ENCODE assay signal across 8 cellular contexts in genomic region chr2:232315049-232315922, GRCh38.
DNase-seq lines count a peak whose midpoint lies in the region; ATAC-seq, FAIRE-seq and TF ChIP-seq lines count a peak whose summit lies in the region.

No MANE protein-coding gene starts in this region.

- H3K4me2 ChIP-seq in GM12878 (ENCODE audit: control insufficient read depth, insufficient read depth): peak overlapping the region; percentile 26; the same call in 1 of the 2 replicates
- no peak overlapping the region for H3K4me2 ChIP-seq in neuronal stem cell (ENCODE audit: insufficient read depth, low read length, poor library complexity, severe bottlenecking)

- peak; percentile 72 for ATAC-seq in GM18873 (IDR thresholded peaks at IDR 0.05; ENCODE audit: low FRiP score, unreplicated experiment)
- ATAC-seq in HG03135 (IDR thresholded peaks at IDR 0.05; ENCODE audit: unreplicated experiment): peak; percentile 86
- ATAC-seq in GM12878: peak; percentile 99
- peak; percentile 85 to 91 for ATAC-seq in lower lobe of right lung

- DNase-seq in T-helper 22 cell (ENCODE audit: low read depth): peak; percentile 62
- DNase-seq in GM12878 (ENCODE audit: low read depth, low spot score): peak; percentile 63
- peak; percentile 81 for DNase-seq in lower lobe of right lung
- DNase-seq in stimulated activated CD8-positive, alpha-beta memory T cell treated with anti-CD3 and anti-CD28 coated beads, Interleukin-2, amount 100 ng/mL, for 48 hours (ENCODE audit: low read depth in 2 of 2): peak; percentile 41 to 54
- no peak for DNase-seq in NCI-H2107 treated with DMSO at 0.1 percent for 48 hours (lab: John Stamatoyannopoulos, UW; ENCODE audit: unreplicated experiment)
- DNase-seq in neuronal stem cell (ENCODE audit: low spot score): no peak

- FAIRE-seq in GM12878 (lab: Jason Lieb, UNC): peak; percentile 93

- no peak overlapping the region for H4K91ac ChIP-seq in neuronal stem cell (ENCODE audit: low read depth, low read length, poor library complexity)

- CTCF ChIA-PET in GM12878 (lab: Yijun Ruan, JAX): interaction anchor here (0.6 to 2.4 kb wide), 10 partner anchors 9 to 638 kb away, joined by 3 to 7 read pairs (median 4); no protein-coding TSS in a partner anchor

- 0 out of 2 replicates have a peak overlapping the region, but pooled peaks have one; percentile 32 for H3K27ac ChIP-seq in GM12878 (ENCODE audit: control insufficient read depth, insufficient read depth)
- H3K27ac ChIP-seq in lower lobe of right lung: peak overlapping the region; percentile 81
- H3K27ac ChIP-seq in neuronal stem cell (replicated peaks; ENCODE audit: low read length): no peak overlapping the region

- H4K8ac ChIP-seq in neuronal stem cell (ENCODE audit: low read depth, low read length): no peak overlapping the region

- no peak overlapping the region for H2BK120ac ChIP-seq in neuronal stem cell (ENCODE audit: low read depth, low read length)

- SMC1A ChIA-PET in GM12878 (lab: Charles Lee; ENCODE audit: uncharacterized antibody, unreplicated experiment): interaction anchor here (0.7 to 1.2 kb wide), 2 partner anchors 23 to 392 kb away, joined by 3 to 6 read pairs; no protein-coding TSS in a partner anchor

- 22% methylated on average over 12 of the region's 12 CpGs for WGBS in GM12878 (ENCODE audit: insufficient coverage, insufficient replicate concordance, low lambda C conversion rate, missing lambda C conversion rate)
- no CpG with 5 or more reads among the region's 12 CpGs for WGBS in neuronal stem cell (ENCODE audit: extremely low coverage in 2 of 2, insufficient read length in 2 of 2, insufficient replicate concordance in 1 of 2), 2 donors

- TF ChIP-seq EP300 in GM12878 (IDR thresholded peaks at IDR 0.05; ENCODE audit: borderline replicate concordance in 1 of 2, control insufficient read depth in 1 of 2, low read depth in 2 of 2, low read length in 2 of 2): no peak

- no peak overlapping the region for H2BK5ac ChIP-seq in neuronal stem cell (ENCODE audit: low read length)

- BruUV-seq in GM12878 (replicated peaks; lab: Mats Ljungman, UMichigan): no TSS peak

- peaks cover 2% of the 10 kb centered on the region; the same call in 2 of the 3 replicates for H3K9me3 ChIP-seq in GM12878 (replicated peaks; ENCODE audit: control insufficient read depth, insufficient read depth, low read length)
- peaks cover 11% of the 10 kb centered on the region for H3K9me3 ChIP-seq in lower lobe of right lung
- peaks cover 0 to 15% of the 10 kb centered on the region in 2 donors for H3K9me3 ChIP-seq in neuronal stem cell (replicated peaks in 1 of 2; ENCODE audit: control insufficient read depth in 2 of 2, insufficient read depth in 1 of 2, low read depth in 1 of 2, low read length in 2 of 2)

- no peak overlapping the region for H2BK15ac ChIP-seq in neuronal stem cell (ENCODE audit: low read length)

- RAD21 ChIA-PET in GM12878 (lab: Charles Lee; ENCODE audit: unreplicated experiment): no interaction called here

- H3K27me3 ChIP-seq in GM12878 (replicated peaks in 1 of 2; ENCODE audit: control insufficient read depth in 2 of 2, insufficient read depth in 2 of 2, low read length in 1 of 2): no peaks in the 10 kb centered on the region
- H3K27me3 ChIP-seq in lower lobe of right lung (ENCODE audit: low read depth): no peaks in the 10 kb centered on the region
- no peaks in the 10 kb centered on the region for H3K27me3 ChIP-seq in neuronal stem cell (ENCODE audit: control insufficient read depth in 3 of 3, insufficient read depth in 3 of 3, low read depth in 1 of 3, low read length in 3 of 3)

- no peaks in the 10 kb centered on the region for H3K79me2 ChIP-seq in GM12878 (ENCODE audit: control insufficient read depth, insufficient read depth, low read length)

- peak in 2 of 3 experiments; percentile 28 to 54; a peak in 3 of 6 replicates for TF ChIP-seq CTCF in GM12878 (IDR thresholded peaks at IDR 0.05 in 2 of 3, conservative IDR thresholded peaks at IDR 0.05 in 1 of 3; ENCODE audit: control insufficient read depth in 2 of 3, extremely low read depth in 1 of 3, insufficient read depth in 1 of 3, low read depth in 3 of 3, low read length in 3 of 3)
- peak; percentile 21 for TF ChIP-seq CTCF in lower lobe of right lung (IDR thresholded peaks at IDR 0.05)

- no peak overlapping the region for H3K4ac ChIP-seq in neuronal stem cell (ENCODE audit: low read length)

- POLR2A ChIA-PET in GM12878 (lab: Charles Lee): no interaction called here

- in situ Hi-C loops in GM12878 (cut with MboI): no loop called here

- no peak overlapping the region for H3K14ac ChIP-seq in neuronal stem cell (ENCODE audit: low read length)

- H3K4me1 ChIP-seq in GM12878 (ENCODE audit: control insufficient read depth, insufficient read depth, low read length) (peaks cover 15% of the 10 kb centered on the region), lower lobe of right lung (peaks cover 27% of the 10 kb centered on the region), neuronal stem cell (ENCODE audit: control insufficient read depth in 2 of 2, insufficient read depth in 1 of 2, low read depth in 1 of 2, low read length in 2 of 2) (peaks cover 0 to 2% of the 10 kb centered on the region in 2 donors)

- no peak overlapping the region for H3K4me3 ChIP-seq in GM12878
- H3K4me3 ChIP-seq in lower lobe of right lung: no peak overlapping the region
- no peak overlapping the region for H3K4me3 ChIP-seq in neuronal stem cell (ENCODE audit: low read length in 2 of 2)

- H3K23ac ChIP-seq in neuronal stem cell (ENCODE audit: low read depth, low read length, poor library complexity): no peak overlapping the region

- no peak for TF ChIP-seq POLR2A in GM12878 (IDR thresholded peaks at IDR 0.05; ENCODE audit: low read depth, low read length)

- no peak overlapping the region for H2AK5ac ChIP-seq in neuronal stem cell (ENCODE audit: low read depth, low read length)

- no peak overlapping the region for H2BK12ac ChIP-seq in neuronal stem cell (ENCODE audit: low read length)

- H4K20me1 ChIP-seq in GM12878 (ENCODE audit: control insufficient read depth, insufficient read depth): no peaks in the 10 kb centered on the region

- H3K9ac ChIP-seq in GM12878 (ENCODE audit: control insufficient read depth, insufficient read depth, low read length) (no peak overlapping the region), neuronal stem cell (ENCODE audit: low read depth, low read length, poor library complexity) (no peak overlapping the region)

- peak overlapping the region; percentile 61 for H2AFZ ChIP-seq in GM12878 (ENCODE audit: control insufficient read depth, low read depth, low read length)
- H2AFZ ChIP-seq in neuronal stem cell (ENCODE audit: low read length): no peak overlapping the region

- TF ChIP-seq RAD21 in GM12878 (IDR thresholded peaks at IDR 0.05; ENCODE audit: insufficient read depth, low read depth, low read length): no peak

- H3K36me3 ChIP-seq in GM12878 (ENCODE audit: control insufficient read depth in 2 of 2, insufficient read depth in 2 of 2, low read length in 1 of 2): no peaks in the 10 kb centered on the region; a peak in 1 of 4 replicates
- no peaks in the 10 kb centered on the region for H3K36me3 ChIP-seq in lower lobe of right lung
- H3K36me3 ChIP-seq in neuronal stem cell (replicated peaks in 1 of 2; ENCODE audit: control insufficient read depth in 2 of 2, insufficient read depth in 2 of 2, low read length in 2 of 2): no peaks in the 10 kb centered on the region

- H3K79me1 ChIP-seq in neuronal stem cell (ENCODE audit: low read depth, low read length): no peaks in the 10 kb centered on the region

- intact Hi-C loops in GM12878 (cut with micrococcal nuclease; ENCODE audit: unreplicated experiment) (no loop called here), lower lobe of right lung (cut with DNase I) (no loop called here)

- H3K18ac ChIP-seq in neuronal stem cell (ENCODE audit: low read length): no peak overlapping the region

TF ChIP-seq in GM12878, 131 proteins besides CTCF, POLR2A, EP300 and RAD21 (continues in another document):
- TF ChIP-seq CEBPB (IDR thresholded peaks at IDR 0.05; ENCODE audit: borderline replicate concordance in 1 of 2, low read depth in 2 of 2, low read length in 2 of 2): peak in 1 of 2 experiments; percentile 45; a peak in 1 of 4 replicates
- peak; percentile 47; the same call in 1 of the 2 replicates for TF ChIP-seq CBX5 (IDR thresholded peaks at IDR 0.05; ENCODE audit: low read depth)
- 0 out of 2 replicates have a peak, but pooled peaks have one; percentile 32 for TF ChIP-seq ZNF687 (IDR thresholded peaks at IDR 0.05)
- TF ChIP-seq YY1 (IDR thresholded peaks at IDR 0.05; ENCODE audit: low read depth, low read length): 0 out of 2 replicates have a peak, but pooled peaks have one; percentile 18
- 0 out of 2 replicates have a peak, but pooled peaks have one; percentile 26 for TF ChIP-seq HDGF (IDR thresholded peaks at IDR 0.05)
- TF ChIP-seq KLF5 (IDR thresholded peaks at IDR 0.05; ENCODE audit: partially characterized antibody): no peak

Comparison
In these comparisons a context has a peak if more than half of its experiments do, and no peak if none do; other contexts are left out.
1. DNase-seq: peak in T-helper 22 cell (single experiment), GM12878 (single experiment), lower lobe of right lung (single experiment) and stimulated activated CD8-positive, alpha-beta memory T cell treated with anti-CD3 and anti-CD28 coated beads, Interleukin-2, amount 100 ng/mL, for 48 hours (2 of 2); none in NCI-H2107 treated with DMSO at 0.1 percent for 48 hours (single experiment) and neuronal stem cell (single experiment).
2. Peak in every context shown above with its lines, with median percentiles within 50 percentile points of each other: ATAC-seq.